In the genomic region with DNA sequence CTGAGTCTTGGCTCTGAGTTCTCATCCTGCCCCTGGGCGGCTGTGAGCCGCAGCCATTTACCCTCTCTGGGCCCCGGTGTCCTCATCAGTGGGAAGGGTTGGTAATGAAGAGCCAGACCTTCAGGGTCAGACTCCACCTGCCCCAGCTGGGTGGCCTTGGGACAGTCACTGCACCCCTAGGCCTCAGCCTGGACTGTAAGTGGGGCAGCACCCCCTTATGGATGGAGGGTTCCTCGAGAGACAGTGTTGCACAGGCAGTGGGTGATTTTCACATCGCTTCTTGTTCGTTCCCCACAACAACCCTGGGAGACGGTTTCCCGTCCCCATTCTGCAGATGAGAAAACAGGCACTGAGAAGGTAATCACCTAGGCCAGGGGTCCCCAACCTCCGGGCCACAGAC, we compare ENCODE assay signal across 1 cellular context.
TF ChIP-seq lines count a peak whose summit lies in the region.

No MANE protein-coding gene starts in this region.

TF ChIP-seq in WTC11, 78 proteins besides CTCF, POLR2A, EP300 and RAD21 (continued from another document):
- TF ChIP-seq, protein P1, sequence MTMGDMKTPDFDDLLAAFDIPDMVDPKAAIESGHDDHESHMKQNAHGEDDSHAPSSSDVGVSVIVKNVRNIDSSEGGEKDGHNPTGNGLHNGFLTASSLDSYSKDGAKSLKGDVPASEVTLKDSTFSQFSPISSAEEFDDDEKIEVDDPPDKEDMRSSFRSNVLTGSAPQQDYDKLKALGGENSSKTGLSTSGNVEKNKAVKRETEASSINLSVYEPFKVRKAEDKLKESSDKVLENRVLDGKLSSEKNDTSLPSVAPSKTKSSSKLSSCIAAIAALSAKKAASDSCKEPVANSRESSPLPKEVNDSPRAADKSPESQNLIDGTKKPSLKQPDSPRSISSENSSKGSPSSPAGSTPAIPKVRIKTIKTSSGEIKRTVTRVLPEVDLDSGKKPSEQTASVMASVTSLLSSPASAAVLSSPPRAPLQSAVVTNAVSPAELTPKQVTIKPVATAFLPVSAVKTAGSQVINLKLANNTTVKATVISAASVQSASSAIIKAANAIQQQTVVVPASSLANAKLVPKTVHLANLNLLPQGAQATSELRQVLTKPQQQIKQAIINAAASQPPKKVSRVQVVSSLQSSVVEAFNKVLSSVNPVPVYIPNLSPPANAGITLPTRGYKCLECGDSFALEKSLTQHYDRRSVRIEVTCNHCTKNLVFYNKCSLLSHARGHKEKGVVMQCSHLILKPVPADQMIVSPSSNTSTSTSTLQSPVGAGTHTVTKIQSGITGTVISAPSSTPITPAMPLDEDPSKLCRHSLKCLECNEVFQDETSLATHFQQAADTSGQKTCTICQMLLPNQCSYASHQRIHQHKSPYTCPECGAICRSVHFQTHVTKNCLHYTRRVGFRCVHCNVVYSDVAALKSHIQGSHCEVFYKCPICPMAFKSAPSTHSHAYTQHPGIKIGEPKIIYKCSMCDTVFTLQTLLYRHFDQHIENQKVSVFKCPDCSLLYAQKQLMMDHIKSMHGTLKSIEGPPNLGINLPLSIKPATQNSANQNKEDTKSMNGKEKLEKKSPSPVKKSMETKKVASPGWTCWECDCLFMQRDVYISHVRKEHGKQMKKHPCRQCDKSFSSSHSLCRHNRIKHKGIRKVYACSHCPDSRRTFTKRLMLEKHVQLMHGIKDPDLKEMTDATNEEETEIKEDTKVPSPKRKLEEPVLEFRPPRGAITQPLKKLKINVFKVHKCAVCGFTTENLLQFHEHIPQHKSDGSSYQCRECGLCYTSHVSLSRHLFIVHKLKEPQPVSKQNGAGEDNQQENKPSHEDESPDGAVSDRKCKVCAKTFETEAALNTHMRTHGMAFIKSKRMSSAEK (CRISPR knock-in tag; IDR thresholded peaks at IDR 0.05; ENCODE audit: borderline replicate concordance): no peak
- TF ChIP-seq MYBL2 (CRISPR knock-in tag; IDR thresholded peaks at IDR 0.05) (no peak), ELF4 (CRISPR knock-in tag; IDR thresholded peaks at IDR 0.05; ENCODE audit: low read depth) (no peak), ETV6 (CRISPR knock-in tag; IDR thresholded peaks at IDR 0.05) (no peak), JUN (CRISPR knock-in tag; IDR thresholded peaks at IDR 0.05) (no peak)
- TF ChIP-seq, protein P2, sequence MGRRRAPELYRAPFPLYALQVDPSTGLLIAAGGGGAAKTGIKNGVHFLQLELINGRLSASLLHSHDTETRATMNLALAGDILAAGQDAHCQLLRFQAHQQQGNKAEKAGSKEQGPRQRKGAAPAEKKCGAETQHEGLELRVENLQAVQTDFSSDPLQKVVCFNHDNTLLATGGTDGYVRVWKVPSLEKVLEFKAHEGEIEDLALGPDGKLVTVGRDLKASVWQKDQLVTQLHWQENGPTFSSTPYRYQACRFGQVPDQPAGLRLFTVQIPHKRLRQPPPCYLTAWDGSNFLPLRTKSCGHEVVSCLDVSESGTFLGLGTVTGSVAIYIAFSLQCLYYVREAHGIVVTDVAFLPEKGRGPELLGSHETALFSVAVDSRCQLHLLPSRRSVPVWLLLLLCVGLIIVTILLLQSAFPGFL (CRISPR knock-in tag; IDR thresholded peaks at IDR 0.05; ENCODE audit: borderline replicate concordance): no peak
- TF ChIP-seq, protein P3, sequence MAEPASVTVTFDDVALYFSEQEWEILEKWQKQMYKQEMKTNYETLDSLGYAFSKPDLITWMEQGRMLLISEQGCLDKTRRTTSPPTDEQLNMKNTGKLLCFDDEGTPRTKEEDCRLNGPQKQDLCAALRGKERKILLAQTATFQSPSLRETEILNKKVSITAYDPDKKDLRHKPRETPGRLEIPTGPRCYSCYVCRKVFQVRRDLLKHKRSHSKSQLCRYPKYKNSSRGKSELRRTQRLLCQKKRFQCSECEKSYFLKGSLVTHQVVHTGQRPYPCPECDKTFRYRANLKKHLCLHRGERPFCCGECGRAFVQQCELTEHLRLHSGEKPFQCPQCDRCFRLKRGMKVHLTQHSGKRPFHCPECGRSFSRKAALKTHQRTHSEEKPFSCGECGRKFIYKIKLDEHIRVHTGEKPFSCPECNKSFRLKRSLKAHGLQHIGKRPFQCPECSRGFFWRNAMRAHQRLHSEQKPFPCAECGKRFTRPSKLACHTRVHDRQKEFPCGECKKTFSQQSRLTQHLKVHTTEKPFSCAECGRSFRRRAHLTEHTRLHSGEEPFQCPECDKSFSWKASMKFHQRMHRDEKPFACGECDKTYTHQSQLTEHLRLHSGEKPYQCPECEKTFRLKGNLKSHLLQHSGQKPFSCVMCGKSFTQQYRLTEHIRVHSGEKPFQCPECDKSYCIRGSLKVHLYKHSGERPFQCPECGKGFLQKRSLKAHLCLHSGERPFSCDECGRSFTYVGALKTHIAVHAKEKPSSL (CRISPR knock-in tag; conservative IDR thresholded peaks at IDR 0.05): no peak
